ENCODE assay signal across 1 cellular context in the genomic region with DNA sequence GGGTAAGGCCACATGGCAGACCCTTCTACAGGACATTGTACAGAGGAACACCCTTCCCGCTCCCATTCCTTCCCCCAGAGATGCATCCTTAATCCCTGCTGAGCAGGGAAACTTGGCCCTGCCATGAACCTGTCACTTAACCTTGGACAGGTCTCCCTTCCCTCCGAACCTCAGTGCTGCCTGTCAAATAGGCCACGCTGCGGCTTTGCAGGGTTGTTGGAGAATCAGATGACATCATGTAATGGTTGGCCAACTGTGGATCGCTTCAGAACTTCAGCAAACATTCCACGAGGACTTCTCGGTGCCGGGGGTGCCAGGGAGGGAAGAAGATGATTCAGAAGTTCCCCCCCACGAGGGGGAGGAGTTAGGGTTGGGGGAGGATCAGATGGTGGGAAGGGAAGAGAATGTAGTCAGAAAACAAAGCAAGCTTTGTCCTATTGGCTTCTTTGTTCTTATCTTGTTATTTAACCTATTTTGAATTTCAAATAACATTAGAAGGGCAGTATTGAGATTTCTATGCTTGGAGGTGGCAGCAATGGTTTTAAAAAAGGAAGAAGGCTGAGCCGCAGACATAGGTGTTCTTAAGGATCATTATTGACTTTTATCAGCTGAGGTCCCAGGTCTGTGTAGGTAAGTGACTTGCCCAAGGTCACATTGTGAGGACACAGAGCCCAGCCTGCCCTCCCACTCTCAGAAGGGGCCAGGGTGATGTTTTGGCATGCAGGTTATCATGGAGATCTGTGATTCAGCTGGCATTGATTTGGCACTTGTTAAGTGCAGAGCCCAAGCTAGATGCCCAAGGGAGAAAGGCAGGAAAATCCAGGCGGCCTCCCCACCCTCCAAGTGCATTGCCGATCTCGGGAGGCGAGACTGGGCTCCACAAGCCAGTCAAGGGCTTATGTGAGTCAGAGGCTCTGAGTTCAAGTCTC.
TF ChIP-seq lines count a peak whose summit lies in the region.

No MANE protein-coding gene starts in this region.

TF ChIP-seq in H1, 55 proteins besides CTCF, POLR2A, EP300 and RAD21:
- TF ChIP-seq, protein P1, sequence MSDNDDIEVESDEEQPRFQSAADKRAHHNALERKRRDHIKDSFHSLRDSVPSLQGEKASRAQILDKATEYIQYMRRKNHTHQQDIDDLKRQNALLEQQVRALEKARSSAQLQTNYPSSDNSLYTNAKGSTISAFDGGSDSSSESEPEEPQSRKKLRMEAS (IDR thresholded peaks at IDR 0.05), result 0 out of 2 replicates have a peak, but pooled peaks have one; percentile 20
- TF ChIP-seq, protein P2, sequence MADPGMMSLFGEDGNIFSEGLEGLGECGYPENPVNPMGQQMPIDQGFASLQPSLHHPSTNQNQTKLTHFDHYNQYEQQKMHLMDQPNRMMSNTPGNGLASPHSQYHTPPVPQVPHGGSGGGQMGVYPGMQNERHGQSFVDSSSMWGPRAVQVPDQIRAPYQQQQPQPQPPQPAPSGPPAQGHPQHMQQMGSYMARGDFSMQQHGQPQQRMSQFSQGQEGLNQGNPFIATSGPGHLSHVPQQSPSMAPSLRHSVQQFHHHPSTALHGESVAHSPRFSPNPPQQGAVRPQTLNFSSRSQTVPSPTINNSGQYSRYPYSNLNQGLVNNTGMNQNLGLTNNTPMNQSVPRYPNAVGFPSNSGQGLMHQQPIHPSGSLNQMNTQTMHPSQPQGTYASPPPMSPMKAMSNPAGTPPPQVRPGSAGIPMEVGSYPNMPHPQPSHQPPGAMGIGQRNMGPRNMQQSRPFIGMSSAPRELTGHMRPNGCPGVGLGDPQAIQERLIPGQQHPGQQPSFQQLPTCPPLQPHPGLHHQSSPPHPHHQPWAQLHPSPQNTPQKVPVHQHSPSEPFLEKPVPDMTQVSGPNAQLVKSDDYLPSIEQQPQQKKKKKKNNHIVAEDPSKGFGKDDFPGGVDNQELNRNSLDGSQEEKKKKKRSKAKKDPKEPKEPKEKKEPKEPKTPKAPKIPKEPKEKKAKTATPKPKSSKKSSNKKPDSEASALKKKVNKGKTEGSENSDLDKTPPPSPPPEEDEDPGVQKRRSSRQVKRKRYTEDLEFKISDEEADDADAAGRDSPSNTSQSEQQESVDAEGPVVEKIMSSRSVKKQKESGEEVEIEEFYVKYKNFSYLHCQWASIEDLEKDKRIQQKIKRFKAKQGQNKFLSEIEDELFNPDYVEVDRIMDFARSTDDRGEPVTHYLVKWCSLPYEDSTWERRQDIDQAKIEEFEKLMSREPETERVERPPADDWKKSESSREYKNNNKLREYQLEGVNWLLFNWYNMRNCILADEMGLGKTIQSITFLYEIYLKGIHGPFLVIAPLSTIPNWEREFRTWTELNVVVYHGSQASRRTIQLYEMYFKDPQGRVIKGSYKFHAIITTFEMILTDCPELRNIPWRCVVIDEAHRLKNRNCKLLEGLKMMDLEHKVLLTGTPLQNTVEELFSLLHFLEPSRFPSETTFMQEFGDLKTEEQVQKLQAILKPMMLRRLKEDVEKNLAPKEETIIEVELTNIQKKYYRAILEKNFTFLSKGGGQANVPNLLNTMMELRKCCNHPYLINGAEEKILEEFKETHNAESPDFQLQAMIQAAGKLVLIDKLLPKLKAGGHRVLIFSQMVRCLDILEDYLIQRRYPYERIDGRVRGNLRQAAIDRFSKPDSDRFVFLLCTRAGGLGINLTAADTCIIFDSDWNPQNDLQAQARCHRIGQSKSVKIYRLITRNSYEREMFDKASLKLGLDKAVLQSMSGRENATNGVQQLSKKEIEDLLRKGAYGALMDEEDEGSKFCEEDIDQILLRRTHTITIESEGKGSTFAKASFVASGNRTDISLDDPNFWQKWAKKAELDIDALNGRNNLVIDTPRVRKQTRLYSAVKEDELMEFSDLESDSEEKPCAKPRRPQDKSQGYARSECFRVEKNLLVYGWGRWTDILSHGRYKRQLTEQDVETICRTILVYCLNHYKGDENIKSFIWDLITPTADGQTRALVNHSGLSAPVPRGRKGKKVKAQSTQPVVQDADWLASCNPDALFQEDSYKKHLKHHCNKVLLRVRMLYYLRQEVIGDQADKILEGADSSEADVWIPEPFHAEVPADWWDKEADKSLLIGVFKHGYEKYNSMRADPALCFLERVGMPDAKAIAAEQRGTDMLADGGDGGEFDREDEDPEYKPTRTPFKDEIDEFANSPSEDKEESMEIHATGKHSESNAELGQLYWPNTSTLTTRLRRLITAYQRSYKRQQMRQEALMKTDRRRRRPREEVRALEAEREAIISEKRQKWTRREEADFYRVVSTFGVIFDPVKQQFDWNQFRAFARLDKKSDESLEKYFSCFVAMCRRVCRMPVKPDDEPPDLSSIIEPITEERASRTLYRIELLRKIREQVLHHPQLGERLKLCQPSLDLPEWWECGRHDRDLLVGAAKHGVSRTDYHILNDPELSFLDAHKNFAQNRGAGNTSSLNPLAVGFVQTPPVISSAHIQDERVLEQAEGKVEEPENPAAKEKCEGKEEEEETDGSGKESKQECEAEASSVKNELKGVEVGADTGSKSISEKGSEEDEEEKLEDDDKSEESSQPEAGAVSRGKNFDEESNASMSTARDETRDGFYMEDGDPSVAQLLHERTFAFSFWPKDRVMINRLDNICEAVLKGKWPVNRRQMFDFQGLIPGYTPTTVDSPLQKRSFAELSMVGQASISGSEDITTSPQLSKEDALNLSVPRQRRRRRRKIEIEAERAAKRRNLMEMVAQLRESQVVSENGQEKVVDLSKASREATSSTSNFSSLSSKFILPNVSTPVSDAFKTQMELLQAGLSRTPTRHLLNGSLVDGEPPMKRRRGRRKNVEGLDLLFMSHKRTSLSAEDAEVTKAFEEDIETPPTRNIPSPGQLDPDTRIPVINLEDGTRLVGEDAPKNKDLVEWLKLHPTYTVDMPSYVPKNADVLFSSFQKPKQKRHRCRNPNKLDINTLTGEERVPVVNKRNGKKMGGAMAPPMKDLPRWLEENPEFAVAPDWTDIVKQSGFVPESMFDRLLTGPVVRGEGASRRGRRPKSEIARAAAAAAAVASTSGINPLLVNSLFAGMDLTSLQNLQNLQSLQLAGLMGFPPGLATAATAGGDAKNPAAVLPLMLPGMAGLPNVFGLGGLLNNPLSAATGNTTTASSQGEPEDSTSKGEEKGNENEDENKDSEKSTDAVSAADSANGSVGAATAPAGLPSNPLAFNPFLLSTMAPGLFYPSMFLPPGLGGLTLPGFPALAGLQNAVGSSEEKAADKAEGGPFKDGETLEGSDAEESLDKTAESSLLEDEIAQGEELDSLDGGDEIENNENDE (IDR thresholded peaks at IDR 0.05; ENCODE audit: insufficient replicate concordance, low read length), result no peak
- no peak for TF ChIP-seq CHD1 (IDR thresholded peaks at IDR 0.05; ENCODE audit: low read depth, low read length)
- TF ChIP-seq, protein P3, sequence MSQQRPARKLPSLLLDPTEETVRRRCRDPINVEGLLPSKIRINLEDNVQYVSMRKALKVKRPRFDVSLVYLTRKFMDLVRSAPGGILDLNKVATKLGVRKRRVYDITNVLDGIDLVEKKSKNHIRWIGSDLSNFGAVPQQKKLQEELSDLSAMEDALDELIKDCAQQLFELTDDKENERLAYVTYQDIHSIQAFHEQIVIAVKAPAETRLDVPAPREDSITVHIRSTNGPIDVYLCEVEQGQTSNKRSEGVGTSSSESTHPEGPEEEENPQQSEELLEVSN (IDR thresholded peaks at IDR 0.05), result no peak
